Comparison of ENCODE assay signal across 1 cellular context in genomic region chr19:35879770-35880317, GRCh38.
TF ChIP-seq lines count a peak whose summit lies in the region.

No MANE protein-coding gene starts in this region.

TF ChIP-seq in WTC11, 78 proteins besides CTCF, POLR2A, EP300 and RAD21 (continued from another document):
- TF ChIP-seq STAT6 (CRISPR knock-in tag; conservative IDR thresholded peaks at IDR 0.05; ENCODE audit: low read depth): no peak
- peak; percentile 96 for TF ChIP-seq FOXP4 (CRISPR knock-in tag; IDR thresholded peaks at IDR 0.05)
- no peak for TF ChIP-seq JUN (CRISPR knock-in tag; IDR thresholded peaks at IDR 0.05)
- TF ChIP-seq HMGXB4 (CRISPR knock-in tag; IDR thresholded peaks at IDR 0.05): peak; percentile 57
- peak; percentile 74; the same call in 1 of the 2 replicates for TF ChIP-seq PREB (CRISPR knock-in tag; IDR thresholded peaks at IDR 0.05; ENCODE audit: borderline replicate concordance)
- peak; percentile 94; the same call in 1 of the 2 replicates for TF ChIP-seq FOXP1 (CRISPR knock-in tag; IDR thresholded peaks at IDR 0.05; ENCODE audit: borderline replicate concordance)
- TF ChIP-seq ETV6 (CRISPR knock-in tag; IDR thresholded peaks at IDR 0.05): peak; percentile 96
- 0 out of 2 replicates have a peak, but pooled peaks have one; percentile 19 for TF ChIP-seq NFYB (CRISPR knock-in tag; conservative IDR thresholded peaks at IDR 0.05; ENCODE audit: low read depth)
- peak; percentile 86; the same call in 1 of the 2 replicates for TF ChIP-seq ZBTB43 (CRISPR knock-in tag; IDR thresholded peaks at IDR 0.05)
- TF ChIP-seq USF2 (CRISPR knock-in tag; IDR thresholded peaks at IDR 0.05): no peak
- peak; percentile 73; the same call in 1 of the 2 replicates for TF ChIP-seq KAT7 (CRISPR knock-in tag; IDR thresholded peaks at IDR 0.05; ENCODE audit: borderline replicate concordance)
- peak; percentile 81; the same call in 1 of the 2 replicates for TF ChIP-seq IRF1 (CRISPR knock-in tag; IDR thresholded peaks at IDR 0.05)
- peak; percentile 95 for TF ChIP-seq TEAD1 (CRISPR knock-in tag; IDR thresholded peaks at IDR 0.05)
- peak; percentile 93 for TF ChIP-seq ZNF232 (CRISPR knock-in tag; IDR thresholded peaks at IDR 0.05)
- peak; percentile 82; the same call in 1 of the 2 replicates for TF ChIP-seq ELF4 (CRISPR knock-in tag; IDR thresholded peaks at IDR 0.05; ENCODE audit: low read depth)
- TF ChIP-seq FOXK1 (CRISPR knock-in tag; IDR thresholded peaks at IDR 0.05): peak; percentile 90; the same call in 1 of the 2 replicates
- TF ChIP-seq E2F5 (CRISPR knock-in tag; IDR thresholded peaks at IDR 0.05): peak; percentile 90
- TF ChIP-seq TEAD4 (CRISPR knock-in tag; IDR thresholded peaks at IDR 0.05): peak; percentile 70; the same call in 1 of the 2 replicates
- TF ChIP-seq ATF1 (CRISPR knock-in tag; IDR thresholded peaks at IDR 0.05): 0 out of 2 replicates have a peak, but pooled peaks have one; percentile 79
- no peak for TF ChIP-seq GRHL2 (CRISPR knock-in tag; IDR thresholded peaks at IDR 0.05; ENCODE audit: insufficient replicate concordance, severe bottlenecking)
- no peak for TF ChIP-seq SOX15 (CRISPR knock-in tag; IDR thresholded peaks at IDR 0.05)
